13 cellular contexts compared by ENCODE assay signal in the genomic region with DNA sequence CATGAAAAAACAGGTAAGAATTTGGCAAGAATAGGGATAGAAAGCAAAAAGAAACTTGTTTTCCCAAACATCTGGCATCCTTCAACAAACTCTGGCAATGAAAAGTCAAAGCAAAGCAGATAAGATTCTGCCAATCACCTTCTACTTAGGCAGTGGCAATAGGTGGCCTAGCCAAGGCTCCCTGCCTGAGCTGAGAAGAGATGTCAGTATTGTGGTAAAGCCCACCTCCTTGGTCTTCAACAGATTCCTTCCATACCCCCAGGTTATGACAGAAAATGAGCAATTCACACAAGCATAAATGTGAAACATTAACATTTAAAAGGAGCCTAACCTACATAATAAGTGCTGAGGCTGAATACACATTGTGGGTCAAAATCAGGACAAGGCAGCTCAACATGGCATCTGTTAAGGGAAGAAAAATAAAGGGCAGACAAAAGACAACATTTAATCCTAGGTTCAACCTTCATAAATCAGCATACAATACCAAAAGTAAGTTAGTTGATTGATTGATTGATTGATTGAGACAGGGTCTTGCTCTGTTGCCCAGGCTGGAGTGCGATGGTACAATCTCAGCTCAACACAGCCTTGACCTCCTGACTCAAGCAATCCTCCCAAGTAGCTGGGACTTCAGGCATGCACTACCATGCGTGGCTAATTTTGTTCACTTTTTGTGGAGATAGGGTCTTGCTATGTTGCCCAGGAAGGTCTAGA.
A peak's percentile ranks its signal among the peaks of the same experiment; 100 is the strongest.
DNase-seq lines count a peak whose midpoint lies in the region; ATAC-seq lines count a peak whose summit lies in the region.
"Had no signal": no experiment of that assay in that cellular context is flagged by ENCODE, and none has a peak within 500 bp of the region (broad histone marks: within the 10 kb centered on the region; RNA-seq: fewer than 3 reads in every experiment).

No MANE protein-coding gene starts in this region.

- peaks cover 26% of the 10 kb centered on the region for H3K79me1 ChIP-seq in mesenchymal stem cell (replicated peaks; ENCODE audit: low read length, poor library complexity, severe bottlenecking)

- H2AK5ac ChIP-seq in mesenchymal stem cell (ENCODE audit: low read length, severe bottlenecking), result no peak overlapping the region

- H3K9me3 ChIP-seq in mesenchymal stem cell (ENCODE audit: control insufficient read depth, low read length), result no peaks in the 10 kb centered on the region
- H3K9me3 ChIP-seq: right atrium auricular region, thyroid gland had no signal

- no peak overlapping the region for H2BK12ac ChIP-seq in mesenchymal stem cell (ENCODE audit: low read length in 2 of 2)

- no peak overlapping the region for H4K91ac ChIP-seq in mesenchymal stem cell (ENCODE audit: low read length)

- no peak overlapping the region for H2BK5ac ChIP-seq in mesenchymal stem cell (ENCODE audit: low read depth, low read length, poor library complexity, severe bottlenecking)

- WGBS in mesenchymal stem cell, result 100% methylated on average over 1 of the region's 2 CpGs

- peak overlapping the region; percentile 0 for H3K27ac ChIP-seq in substantia nigra (ENCODE audit: low read depth, low read length, poor library complexity, severe bottlenecking)
- H3K27ac ChIP-seq in mesenchymal stem cell (ENCODE audit: low read length, poor library complexity, severe bottlenecking), result no peak overlapping the region
- H3K27ac ChIP-seq: right atrium auricular region, thyroid gland had no signal

- H3K36me3 ChIP-seq in mesenchymal stem cell (ENCODE audit: control insufficient read depth in 1 of 2, insufficient read depth in 2 of 2, low read depth in 1 of 2, low read length in 2 of 2), result peaks cover 6 to 12% of the 10 kb centered on the region in 2 experiments
- H3K36me3 ChIP-seq: right atrium auricular region, thyroid gland had no signal

- H2BK120ac ChIP-seq in mesenchymal stem cell (ENCODE audit: low read depth, low read length), result no peak overlapping the region

- no peaks in the 10 kb centered on the region for H3K27me3 Mint-ChIP-seq in activated naive CD8-positive, alpha-beta T cell treated with anti-CD3 and anti-CD28 coated beads, Interleukin-2, amount 50 U/mL, for 24 hours
- H3K27me3 Mint-ChIP-seq: activated naive CD4-positive, alpha-beta T cell treated with anti-CD3 and anti-CD28 coated beads, Interleukin-2, amount 50 U/mL, for 24 hours; T-cell had no signal

- H3K4me1 Mint-ChIP-seq in activated naive CD8-positive, alpha-beta T cell treated with anti-CD3 and anti-CD28 coated beads, Interleukin-2, amount 50 U/mL, for 24 hours, result peaks cover 45% of the 10 kb centered on the region

- H3K9me3 Mint-ChIP-seq in activated naive CD8-positive, alpha-beta T cell treated with anti-CD3 and anti-CD28 coated beads, Interleukin-2, amount 50 U/mL, for 24 hours, result peaks cover 5% of the 10 kb centered on the region
- H3K9me3 Mint-ChIP-seq: activated naive CD4-positive, alpha-beta T cell treated with anti-CD3 and anti-CD28 coated beads, Interleukin-2, amount 50 U/mL, for 24 hours; T-cell had no signal

- H3K9ac ChIP-seq in mesenchymal stem cell (ENCODE audit: low read length), result no peak overlapping the region

- H3K14ac ChIP-seq in mesenchymal stem cell (ENCODE audit: low read length in 2 of 2), result no peak overlapping the region

- no peak overlapping the region for H3K27ac Mint-ChIP-seq in activated naive CD8-positive, alpha-beta T cell treated with anti-CD3 and anti-CD28 coated beads, Interleukin-2, amount 50 U/mL, for 24 hours
- H3K27ac Mint-ChIP-seq: activated naive CD4-positive, alpha-beta T cell treated with anti-CD3 and anti-CD28 coated beads, Interleukin-2, amount 50 U/mL, for 24 hours; T-cell had no signal

- ATAC-seq in GM19397 (IDR thresholded peaks at IDR 0.05; ENCODE audit: unreplicated experiment) (peak; percentile 21), HG02798 (IDR thresholded peaks at IDR 0.05; ENCODE audit: poor library complexity, unreplicated experiment) (peak; percentile 20), HG03571 (IDR thresholded peaks at IDR 0.05; ENCODE audit: unreplicated experiment) (peak; percentile 14)
- ATAC-seq in activated naive CD8-positive, alpha-beta T cell treated with anti-CD3 and anti-CD28 coated beads, Interleukin-2, amount 50 U/mL, for 24 hours, result no peak

- peaks cover 6% of the 10 kb centered on the region for H3K4me1 ChIP-seq in mesenchymal stem cell (ENCODE audit: control insufficient read depth, insufficient read depth, low read depth, low read length)

- no peaks in the 10 kb centered on the region for H3K27me3 ChIP-seq in mesenchymal stem cell (ENCODE audit: control insufficient read depth in 1 of 2, insufficient read depth in 1 of 2, low read length in 2 of 2)
- H3K27me3 ChIP-seq: right atrium auricular region, thyroid gland had no signal

- H3K4me3 ChIP-seq in mesenchymal stem cell (ENCODE audit: insufficient read depth in 1 of 2, low read depth in 1 of 2, low read length in 2 of 2), result no peak overlapping the region
- H3K4me3 ChIP-seq: right atrium auricular region, thyroid gland had no signal

- no peak overlapping the region for H3K4ac ChIP-seq in mesenchymal stem cell (ENCODE audit: low read depth in 1 of 2, low read length in 2 of 2)

- no peak overlapping the region for H3K18ac ChIP-seq in mesenchymal stem cell (ENCODE audit: low read depth in 1 of 2, low read length in 2 of 2)

- H4K8ac ChIP-seq in mesenchymal stem cell (ENCODE audit: low read length), result no peak overlapping the region

- H2BK15ac ChIP-seq in mesenchymal stem cell (ENCODE audit: low read depth, poor library complexity, severe bottlenecking), result no peak overlapping the region

- peaks cover 12% of the 10 kb centered on the region for H3K36me3 Mint-ChIP-seq in activated naive CD8-positive, alpha-beta T cell treated with anti-CD3 and anti-CD28 coated beads, Interleukin-2, amount 50 U/mL, for 24 hours (ENCODE audit: low read depth)

- no peak overlapping the region for H3K23ac ChIP-seq in mesenchymal stem cell (ENCODE audit: low read length in 2 of 2)

- no peak for DNase-seq in substantia nigra (lab: John Stamatoyannopoulos, UW)
- no peak for DNase-seq in NCI-H2171 (lab: John Stamatoyannopoulos, UW)
- no peak for DNase-seq in mesenchymal stem cell
- DNase-seq in activated naive CD8-positive, alpha-beta T cell treated with anti-CD3 and anti-CD28 coated beads, Interleukin-2, amount 50 U/mL, for 24 hours, result no peak
- DNase-seq: activated CD4-positive, alpha-beta T cell treated with anti-CD3 and anti-CD28 coated beads, Interleukin-2, amount 50 U/mL, for 48 hours; head of caudate nucleus; T-cell; thyroid gland had no signal

- no peak overlapping the region for H2AFZ ChIP-seq in mesenchymal stem cell (ENCODE audit: low read depth, low read length)

- no peak overlapping the region for H3K4me3 Mint-ChIP-seq in activated naive CD8-positive, alpha-beta T cell treated with anti-CD3 and anti-CD28 coated beads, Interleukin-2, amount 50 U/mL, for 24 hours
- H3K4me3 Mint-ChIP-seq: activated naive CD4-positive, alpha-beta T cell treated with anti-CD3 and anti-CD28 coated beads, Interleukin-2, amount 50 U/mL, for 24 hours; T-cell had no signal

- H3K4me2 ChIP-seq in mesenchymal stem cell (ENCODE audit: low read length, poor library complexity, severe bottlenecking), result no peak overlapping the region
